10 cellular contexts compared by ENCODE assay signal in genomic region chr16:28426060-28426680, GRCh38. TPM values are rescaled to one million over a fixed set of nuclear protein-coding genes. Genes with fewer than 3 reads are reported as not detected.
DNase-seq lines count a peak whose midpoint lies in the region; ATAC-seq, FAIRE-seq and TF ChIP-seq lines count a peak whose summit lies in the region.
"Not testable (repeated sequence)": the region's sequence is repeated elsewhere in the genome, so short reads cannot be mapped to it uniquely, and the experiment has no call there.
"Had no signal": no experiment of that assay in that cellular context is flagged by ENCODE, and none has a peak within 500 bp of the region (broad histone marks: within the 10 kb centered on the region; RNA-seq: fewer than 3 reads in every experiment).

No MANE protein-coding gene starts in this region.

- H3K27ac Mint-ChIP-seq in Caco-2 (ENCODE audit: unreplicated experiment); activated CD4-positive, alpha-beta T cell treated with anti-CD3 and anti-CD28 coated beads for 36 hours; stimulated activated effector memory CD8-positive, alpha-beta T cell treated with anti-CD3 and anti-CD28 coated beads, Interleukin-12 subunit alpha, Interleukin-12 subunit beta, amount 100 ng/mL, for 72 hours: not testable (repeated sequence)

- H2AFZ ChIP-seq in HepG2 (ENCODE audit: low read length), result not testable (repeated sequence)

- peak; percentile 65 for FAIRE-seq in endometrium (lab: Jason Lieb, UNC)
- FAIRE-seq in HepG2 (lab: Jason Lieb, UNC), result not testable (repeated sequence)

- not testable (repeated sequence) for TF ChIP-seq CTCF in Caco-2 (IDR thresholded peaks at IDR 0.05; ENCODE audit: insufficient read depth in 1 of 2, low read depth in 1 of 2, low read length in 1 of 2, severe bottlenecking in 1 of 2, unreplicated experiment in 1 of 2); HepG2 (CRISPR knock-in tag; IDR thresholded peaks at IDR 0.05)

- in situ Hi-C loops in HepG2 (cut with HindIII; ENCODE audit: extremely low pct_ligation_motif_present, low pct_unique_long_range_greater_than_20kb), result not testable (repeated sequence)

- CTCF ChIA-PET in Caco-2 (lab: Charles Lee); activated CD4-positive, alpha-beta T cell treated with anti-CD3 and anti-CD28 coated beads for 36 hours (lab: Charles Lee); HepG2 (lab: Yijun Ruan, JAX; ENCODE audit: low intra/inter-chr PET ratio, low total read pairs): not testable (repeated sequence)

- POLR2A ChIA-PET in Caco-2 (lab: Charles Lee); activated CD4-positive, alpha-beta T cell treated with anti-CD3 and anti-CD28 coated beads for 36 hours (lab: Charles Lee); HepG2 (lab: Yijun Ruan, JAX): not testable (repeated sequence)

- not testable (repeated sequence) for H3K27me3 ChIP-seq in Caco-2 (replicated peaks; ENCODE audit: control insufficient read depth, insufficient read depth, low read length); HepG2 (ENCODE audit: control insufficient read depth in 1 of 2, insufficient read depth in 2 of 2, low read length in 2 of 2)

- H4K20me1 ChIP-seq in HepG2 (ENCODE audit: insufficient read depth, low read length), result not testable (repeated sequence)

- H3K4me2 ChIP-seq in HepG2 (ENCODE audit: low read depth, low read length), result not testable (repeated sequence)

- not testable (repeated sequence) for TF ChIP-seq EP300 in HepG2 (IDR thresholded peaks at IDR 0.05; ENCODE audit: low read depth in 2 of 2, low read length in 2 of 2); HepG2 (CRISPR knock-in tag; IDR thresholded peaks at IDR 0.05; ENCODE audit: borderline replicate concordance)

- not testable (repeated sequence) for H3K79me2 ChIP-seq in HepG2 (ENCODE audit: insufficient read depth, low read length)

- H3K4me3 ChIP-seq in Caco-2 (ENCODE audit: low read depth, low read length); HepG2 (replicated peaks in 1 of 3; ENCODE audit: insufficient read depth in 1 of 3, low read depth in 2 of 3, low read length in 3 of 3): not testable (repeated sequence)

- not testable (repeated sequence) for H3K27ac ChIP-seq in HepG2 (ENCODE audit: extremely low read length, insufficient read depth, low read length)

- not testable (repeated sequence) for TF ChIP-seq POLR2A in HepG2 (IDR thresholded peaks at IDR 0.05; ENCODE audit: insufficient read depth in 1 of 2, low read depth in 2 of 2, low read length in 2 of 2)

- not testable (repeated sequence) for H3K4me1 ChIP-seq in Caco-2; HepG2 (ENCODE audit: insufficient read depth, low read length)

- not testable (repeated sequence) for H3K27me3 Mint-ChIP-seq in Caco-2 (ENCODE audit: insufficient read depth, unreplicated experiment); activated CD4-positive, alpha-beta T cell treated with anti-CD3 and anti-CD28 coated beads for 36 hours

- not testable (repeated sequence) for TF ChIP-seq RAD21 in HepG2 (CRISPR knock-in tag; IDR thresholded peaks at IDR 0.05)

- DNase-seq in Caco-2; activated CD4-positive, alpha-beta T cell treated with anti-CD3 and anti-CD28 coated beads for 36 hours; HepG2 (ENCODE audit: low spot score); stimulated activated effector memory CD8-positive, alpha-beta T cell treated with anti-CD3 and anti-CD28 coated beads, Interleukin-12 subunit alpha, Interleukin-12 subunit beta, amount 100 ng/mL, for 72 hours (ENCODE audit: low spot score in 2 of 2): not testable (repeated sequence)

- not testable (repeated sequence) for H3K4me1 Mint-ChIP-seq in Caco-2 (ENCODE audit: low read depth, unreplicated experiment); activated CD4-positive, alpha-beta T cell treated with anti-CD3 and anti-CD28 coated beads for 36 hours; stimulated activated effector memory CD8-positive, alpha-beta T cell treated with anti-CD3 and anti-CD28 coated beads, Interleukin-12 subunit alpha, Interleukin-12 subunit beta, amount 100 ng/mL, for 72 hours

- H3K36me3 Mint-ChIP-seq in Caco-2 (ENCODE audit: insufficient read depth, unreplicated experiment); activated CD4-positive, alpha-beta T cell treated with anti-CD3 and anti-CD28 coated beads for 36 hours (ENCODE audit: low read depth); stimulated activated effector memory CD8-positive, alpha-beta T cell treated with anti-CD3 and anti-CD28 coated beads, Interleukin-12 subunit alpha, Interleukin-12 subunit beta, amount 100 ng/mL, for 72 hours: not testable (repeated sequence)

- H3K9me3 ChIP-seq in Caco-2; HepG2 (ENCODE audit: low read length): not testable (repeated sequence)

- not testable (repeated sequence) for H3K36me3 ChIP-seq in Caco-2 (ENCODE audit: control insufficient read depth, insufficient read depth, low read length); HepG2 (replicated peaks in 1 of 2; ENCODE audit: control insufficient read depth in 1 of 2, insufficient read depth in 2 of 2, low read length in 2 of 2)

- WGBS in HepG2 (ENCODE audit: low lambda C conversion rate), result 29% methylated on average over 1 of the region's 10 CpGs

- not testable (repeated sequence) for H3K9ac ChIP-seq in HepG2 (ENCODE audit: insufficient read depth, low read depth, low read length)

- peak overlapping the region; percentile 45 for H3K4me3 Mint-ChIP-seq in Caco-2 (ENCODE audit: unreplicated experiment)
- not testable (repeated sequence) for H3K4me3 Mint-ChIP-seq in activated CD4-positive, alpha-beta T cell treated with anti-CD3 and anti-CD28 coated beads for 36 hours; stimulated activated effector memory CD8-positive, alpha-beta T cell treated with anti-CD3 and anti-CD28 coated beads, Interleukin-12 subunit alpha, Interleukin-12 subunit beta, amount 100 ng/mL, for 72 hours

- not testable (repeated sequence) for BruUV-seq in Caco-2 (replicated peaks; lab: Mats Ljungman, UMichigan); HepG2 (replicated peaks; lab: Mats Ljungman, UMichigan)

- intact Hi-C loops in Caco-2 (cut with micrococcal nuclease; ENCODE audit: unreplicated experiment); activated CD4-positive, alpha-beta T cell treated with anti-CD3 and anti-CD28 coated beads for 36 hours (cut with DNase I, micrococcal nuclease); HepG2 (cut with micrococcal nuclease; ENCODE audit: unreplicated experiment): not testable (repeated sequence)

- not testable (repeated sequence) for H3K9me3 Mint-ChIP-seq in Caco-2 (ENCODE audit: unreplicated experiment); activated CD4-positive, alpha-beta T cell treated with anti-CD3 and anti-CD28 coated beads for 36 hours (ENCODE audit: low read depth); stimulated activated effector memory CD8-positive, alpha-beta T cell treated with anti-CD3 and anti-CD28 coated beads, Interleukin-12 subunit alpha, Interleukin-12 subunit beta, amount 100 ng/mL, for 72 hours

- ATAC-seq in GM21367 (IDR thresholded peaks at IDR 0.05; ENCODE audit: unreplicated experiment) (peak; percentile 71), HG02571 (IDR thresholded peaks at IDR 0.05; ENCODE audit: unreplicated experiment) (peak; percentile 78), HG03354 (IDR thresholded peaks at IDR 0.05; ENCODE audit: poor library complexity, severe bottlenecking, unreplicated experiment) (peak; percentile 68), HepG2 (peak; percentile 94)
- ATAC-seq in activated CD4-positive, alpha-beta T cell treated with anti-CD3 and anti-CD28 coated beads for 36 hours, result peak; percentile 92
- ATAC-seq in stimulated activated effector memory CD8-positive, alpha-beta T cell treated with anti-CD3 and anti-CD28 coated beads, Interleukin-12 subunit alpha, Interleukin-12 subunit beta, amount 100 ng/mL, for 72 hours, result peak; percentile 96

RNA-seq across cellular contexts. Expression of gene EIF3CL, which starts 22.5 kb away (rescaled TPM):
- total RNA-seq in Caco-2 (2022), result 20.4 and 44.6 TPM in 2 replicates
- total RNA-seq in activated CD4-positive, alpha-beta T cell treated with anti-CD3 and anti-CD28 coated beads for 36 hours, result 100 to 1,000 TPM; 121 to 294 TPM
- 113 and 170 TPM in 2 replicates for total RNA-seq in HepG2 (2016; rRNA removed; fragmentation: Illumina TruSeq; extraction: Trizol)
- 27.2 and 35.5 TPM in 2 replicates for total RNA-seq in HepG2 (2016; cell fraction: cytosol; rRNA removed; fragmentation: Illumina TruSeq; extraction: Trizol; ENCODE audit: low read depth)
- 121 and 181 TPM in 2 replicates for total RNA-seq in HepG2 (2016; cell fraction: insoluble cytoplasmic fraction; rRNA removed; fragmentation: Illumina TruSeq; extraction: Trizol)
- total RNA-seq in HepG2 (2016; cell fraction: membrane; rRNA removed; fragmentation: Illumina TruSeq; extraction: Trizol), result 81.1 and 81.5 TPM in 2 replicates
- 93.9 and 125 TPM in 2 replicates for total RNA-seq in HepG2 (2016; cell fraction: nucleus; rRNA removed; fragmentation: Illumina TruSeq; extraction: Trizol)
- polyA plus RNA-seq in HepG2 (2011; rRNA removed), result 229 and 263 TPM in 2 replicates
- 287 and 298 TPM in 2 replicates for polyA plus RNA-seq in HepG2 (2011; cell fraction: cytosol; rRNA removed)
- polyA plus RNA-seq in HepG2 (2011; cell fraction: nucleus; rRNA removed), result 169 and 191 TPM in 2 replicates
- polyA plus RNA-seq in HepG2 (2012), result 33.5 and 34.2 TPM in 2 replicates
- polyA plus RNA-seq in HepG2 (2016; cell fraction: cytosol; fragmentation: Illumina TruSeq; extraction: Trizol; ENCODE audit: low read depth), result 39.3 and 40.8 TPM in 2 replicates
- polyA plus RNA-seq in HepG2 (2016; cell fraction: insoluble cytoplasmic fraction; fragmentation: Illumina TruSeq; extraction: Trizol; ENCODE audit: low read depth), result 192 and 224 TPM in 2 replicates
- 51.0 and 70.6 TPM in 2 replicates for polyA plus RNA-seq in HepG2 (2016; cell fraction: membrane; fragmentation: Illumina TruSeq; extraction: Trizol; ENCODE audit: low read depth)
- 121 and 135 TPM in 2 replicates for polyA plus RNA-seq in HepG2 (2016; cell fraction: nucleus; fragmentation: Illumina TruSeq; extraction: Trizol; ENCODE audit: insufficient read depth, low read depth)
- 211 and 355 TPM in 2 replicates for polyA minus RNA-seq in HepG2 (2011; rRNA and poly(A)+ RNA removed; ENCODE audit: low replicate concordance)
- polyA minus RNA-seq in HepG2 (2011; cell fraction: cytosol; rRNA and poly(A)+ RNA removed), result 190 and 238 TPM in 2 replicates
- 99.4 and 152 TPM in 2 replicates for polyA minus RNA-seq in HepG2 (2011; cell fraction: nucleus; rRNA and poly(A)+ RNA removed)

RNA-seq across cellular contexts. Expression of gene NPIPB7, which starts 46.0 kb away (rescaled TPM):
- total RNA-seq in Caco-2 (2022) (not detected in 2 replicates), HepG2 (2016; rRNA removed; fragmentation: Illumina TruSeq; extraction: Trizol) (not detected in 2 replicates)
- total RNA-seq in activated CD4-positive, alpha-beta T cell treated with anti-CD3 and anti-CD28 coated beads for 36 hours, result under 1 TPM in 1 of 2 experiments, not detected in 1; 0.42 TPM
- total RNA-seq in HepG2 (2016; cell fraction: cytosol; rRNA removed; fragmentation: Illumina TruSeq; extraction: Trizol; ENCODE audit: low read depth), result not detected in 2 replicates
- total RNA-seq in HepG2 (2016; cell fraction: insoluble cytoplasmic fraction; rRNA removed; fragmentation: Illumina TruSeq; extraction: Trizol), result not detected in 2 replicates
- not detected in 2 replicates for total RNA-seq in HepG2 (2016; cell fraction: membrane; rRNA removed; fragmentation: Illumina TruSeq; extraction: Trizol)
- not detected in 2 replicates for total RNA-seq in HepG2 (2016; cell fraction: nucleus; rRNA removed; fragmentation: Illumina TruSeq; extraction: Trizol)
- polyA plus RNA-seq in HepG2 (2011; rRNA removed), result 0.05 and 0.08 TPM in 2 replicates
- polyA plus RNA-seq in HepG2 (2011; cell fraction: cytosol; rRNA removed), result not detected in 2 replicates
- polyA plus RNA-seq in HepG2 (2011; cell fraction: nucleus; rRNA removed), result 0.35 and 0.36 TPM in 2 replicates
- 0.15 TPM in 1 of 2 replicates, not detected in the other for polyA plus RNA-seq in HepG2 (2012)
- 0.16 TPM in 1 of 2 replicates, not detected in the other for polyA plus RNA-seq in HepG2 (2016; cell fraction: cytosol; fragmentation: Illumina TruSeq; extraction: Trizol; ENCODE audit: low read depth)
- not detected in 2 replicates for polyA plus RNA-seq in HepG2 (2016; cell fraction: insoluble cytoplasmic fraction; fragmentation: Illumina TruSeq; extraction: Trizol; ENCODE audit: low read depth)
- polyA plus RNA-seq in HepG2 (2016; cell fraction: membrane; fragmentation: Illumina TruSeq; extraction: Trizol; ENCODE audit: low read depth), result not detected in 2 replicates
- 0.51 TPM in 1 of 2 replicates, not detected in the other for polyA plus RNA-seq in HepG2 (2016; cell fraction: nucleus; fragmentation: Illumina TruSeq; extraction: Trizol; ENCODE audit: insufficient read depth, low read depth)
- 0.14 TPM in 1 of 2 replicates, not detected in the other for polyA minus RNA-seq in HepG2 (2011; rRNA and poly(A)+ RNA removed; ENCODE audit: low replicate concordance)
- not detected in 2 replicates for polyA minus RNA-seq in HepG2 (2011; cell fraction: cytosol; rRNA and poly(A)+ RNA removed)
- 0.37 TPM in 1 of 2 replicates, not detected in the other for polyA minus RNA-seq in HepG2 (2011; cell fraction: nucleus; rRNA and poly(A)+ RNA removed)
- total RNA-seq: bronchial epithelial cell, kidney epithelial cell had no signal
